ENCODE assay signal across 1 cellular context in the genomic region with DNA sequence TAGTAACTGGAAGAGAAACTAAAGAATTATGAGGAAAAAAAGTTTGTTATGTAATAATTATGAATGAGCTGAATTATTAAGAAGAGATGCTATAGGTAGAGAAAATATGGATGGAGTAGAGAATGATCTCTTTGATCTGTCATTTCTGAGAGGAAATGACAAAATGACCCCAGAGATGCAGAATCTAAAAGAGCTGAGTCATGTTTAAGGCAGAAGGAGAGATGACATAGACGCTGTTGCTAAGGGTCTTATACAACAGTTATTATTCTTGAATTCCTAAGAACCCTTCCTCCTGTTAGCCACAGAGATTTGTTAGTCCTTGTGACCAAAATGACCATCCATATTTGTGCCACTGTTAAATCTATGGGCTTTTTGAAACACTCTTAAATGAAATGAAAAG.
TF ChIP-seq lines count a peak whose summit lies in the region.

No MANE protein-coding gene starts in this region.

TF ChIP-seq in H1, 55 proteins besides CTCF, POLR2A, EP300 and RAD21 (continued from another document):
- TF ChIP-seq, protein P1, sequence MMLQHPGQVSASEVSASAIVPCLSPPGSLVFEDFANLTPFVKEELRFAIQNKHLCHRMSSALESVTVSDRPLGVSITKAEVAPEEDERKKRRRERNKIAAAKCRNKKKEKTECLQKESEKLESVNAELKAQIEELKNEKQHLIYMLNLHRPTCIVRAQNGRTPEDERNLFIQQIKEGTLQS (IDR thresholded peaks at IDR 0.05; ENCODE audit: insufficient read depth, low read depth, low read length): no peak
- TF ChIP-seq HDAC2 (IDR thresholded peaks at IDR 0.05; ENCODE audit: borderline replicate concordance in 1 of 2, low read depth in 2 of 2, low read length in 2 of 2) (no peak), TAF7 (optimal IDR thresholded peaks at IDR 0.05; ENCODE audit: borderline replicate concordance, low read depth, low read length) (no peak), BACH1 (IDR thresholded peaks at IDR 0.05; ENCODE audit: low read length) (peak; percentile 89)
TF ChIP-seq in H1: peak in this region for 2.
